ENCODE assay signal across 9 cellular contexts in the genomic region with DNA sequence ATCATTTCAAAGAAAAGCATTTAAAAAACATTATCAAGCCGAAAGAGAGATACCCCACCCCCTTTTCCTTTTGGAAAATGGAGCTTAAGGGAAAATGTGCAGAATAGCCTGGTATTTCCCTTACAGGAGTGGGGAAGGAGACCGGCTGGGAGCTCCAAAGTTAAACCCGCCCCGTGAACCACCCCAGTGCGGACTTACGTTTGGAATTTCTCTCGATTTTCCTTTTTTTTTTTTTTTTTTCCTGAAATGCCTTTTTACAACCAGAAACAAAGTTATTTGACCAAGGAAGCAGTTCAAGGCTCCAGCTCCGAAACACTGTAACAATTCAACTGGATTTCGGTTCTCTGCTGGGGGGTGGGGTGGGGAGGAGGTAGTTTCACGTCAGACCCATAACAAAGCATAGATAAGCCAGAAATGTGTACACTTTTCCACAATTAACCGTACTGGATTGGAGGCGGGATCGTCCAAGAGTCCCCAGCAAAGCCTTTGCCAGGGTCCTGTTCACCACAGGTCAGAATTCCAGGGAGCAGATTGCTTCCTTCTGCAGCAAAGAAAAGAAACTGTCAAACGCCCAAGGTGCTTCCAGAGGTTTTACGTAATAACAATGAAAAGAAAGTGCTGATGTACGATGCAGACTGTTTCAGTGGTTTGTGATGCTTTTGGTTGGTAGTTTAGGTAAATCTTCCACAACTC. TPM values are rescaled to one million over a fixed set of nuclear protein-coding genes. Genes with fewer than 3 reads are reported as not detected.
DNase-seq lines count a peak whose midpoint lies in the region; ATAC-seq and TF ChIP-seq lines count a peak whose summit lies in the region.
"Had no signal": no experiment of that assay in that cellular context is flagged by ENCODE, and none has a peak within 500 bp of the region (broad histone marks: within the 10 kb centered on the region; RNA-seq: fewer than 3 reads in every experiment).

No MANE protein-coding gene starts in this region.

- no peak overlapping the region for H3K27ac Mint-ChIP-seq in CD8-positive, alpha-beta T cell

- intact Hi-C loops in CD8-positive, alpha-beta T cell (cut with DNase I, micrococcal nuclease), result loop anchor here (1.0 to 5.0 kb wide), 6 partner anchors 15 to 919 kb away; a partner anchor contains a TSS

- H3K27me3 Mint-ChIP-seq in CD8-positive, alpha-beta T cell (ENCODE audit: low read depth), result peaks cover 72% of the 10 kb centered on the region

- POLR2A ChIA-PET in CD8-positive, alpha-beta T cell (lab: Charles Lee), result interaction anchor here (0.6 to 1.4 kb wide), 3 partner anchors 8 to 1217 kb away, joined by 3 to 6 read pairs (median 4); no protein-coding TSS in a partner anchor

- no peak overlapping the region for H3K27ac ChIP-seq in CD8-positive, alpha-beta T cell (ENCODE audit: low read depth, low read length)
- H3K27ac ChIP-seq in mesodermal cell (ENCODE audit: low read depth, low read length, severe bottlenecking), result peak overlapping the region; percentile 92

- CTCF ChIA-PET in CD8-positive, alpha-beta T cell (lab: Charles Lee), result interaction anchor here (0.6 to 1.7 kb wide), 3 partner anchors 214 to 736 kb away, joined by 3 to 4 read pairs (median 3); no protein-coding TSS in a partner anchor

- peaks cover 67% of the 10 kb centered on the region for H3K27me3 ChIP-seq in CD8-positive, alpha-beta T cell (ENCODE audit: insufficient read depth, low read length)

- H3K4me3 Mint-ChIP-seq in CD8-positive, alpha-beta T cell, result peak overlapping the region; percentile 83

- no peaks in the 10 kb centered on the region for H3K36me3 Mint-ChIP-seq in CD8-positive, alpha-beta T cell

- TF ChIP-seq CTCF in CD8-positive, alpha-beta T cell (IDR thresholded peaks at IDR 0.05), result no peak

- ATAC-seq in CD8-positive, alpha-beta T cell, result no peak
- ATAC-seq in HG02571 (IDR thresholded peaks at IDR 0.05; ENCODE audit: unreplicated experiment) (no peak), HG03025 (IDR thresholded peaks at IDR 0.05; ENCODE audit: low FRiP score, unreplicated experiment) (no peak), GM18498 (IDR thresholded peaks at IDR 0.05; ENCODE audit: unreplicated experiment) (no peak)
- ATAC-seq: K562 had no signal

- H3K4me1 ChIP-seq in CD8-positive, alpha-beta T cell (ENCODE audit: insufficient read depth, low read length), result peaks cover 38% of the 10 kb centered on the region
- H3K4me1 ChIP-seq in mesodermal cell (ENCODE audit: control insufficient read depth, insufficient read depth, low read length, poor library complexity, severe bottlenecking), result peaks cover 38% of the 10 kb centered on the region

- peaks cover 36% of the 10 kb centered on the region for H3K4me1 Mint-ChIP-seq in CD8-positive, alpha-beta T cell (ENCODE audit: low read depth)

- no peaks in the 10 kb centered on the region for H3K9me3 Mint-ChIP-seq in CD8-positive, alpha-beta T cell

- no peaks in the 10 kb centered on the region for H3K36me3 ChIP-seq in CD8-positive, alpha-beta T cell (ENCODE audit: insufficient read depth, low read length)
- no peaks in the 10 kb centered on the region for H3K36me3 ChIP-seq in mesodermal cell (ENCODE audit: control insufficient read depth, insufficient read depth, low read length)

- DNase-seq in CD8-positive, alpha-beta T cell, result no peak
- peak; percentile 49 for DNase-seq in M059J (ENCODE audit: low read depth)
- peak; percentile 72 for DNase-seq in cerebellar cortex (ENCODE audit: low spot score)
- DNase-seq in AG20443 (ENCODE audit: low spot score), result no peak

- H3K4me3 ChIP-seq in CD8-positive, alpha-beta T cell (ENCODE audit: low read depth, low read length), result no peak overlapping the region
- peak overlapping the region; percentile 59 for H3K4me3 ChIP-seq in mesodermal cell (ENCODE audit: extremely low read depth, insufficient read depth, low read length, poor library complexity, severe bottlenecking)

- H3K9me3 ChIP-seq in CD8-positive, alpha-beta T cell (ENCODE audit: low read length), result no peaks in the 10 kb centered on the region
- no peaks in the 10 kb centered on the region for H3K9me3 ChIP-seq in mesodermal cell (ENCODE audit: control insufficient read depth, low read length)

- 0 to 1% methylated on average over 8 to 9 of the region's 16 CpGs for WGBS in mesodermal cell (ENCODE audit: insufficient coverage in 2 of 2), 2 experiments

RNA-seq across cellular contexts. Expression of a gene that starts 6.7 kb away (rescaled TPM):
- total RNA-seq in CD8-positive, alpha-beta T cell, result not detected
- 1.2 and 1.9 TPM in 2 replicates for total RNA-seq in M059J (2014; rRNA removed; shearing (Covaris generic))
- polyA plus RNA-seq in mesodermal cell (2013, experiment 1 of 2), result 11.4 TPM
- 10.3 TPM for polyA plus RNA-seq in mesodermal cell (2013, experiment 2 of 2)

RNA-seq across cellular contexts. Expression of a gene that starts 15.3 kb away (rescaled TPM):
- total RNA-seq in CD8-positive, alpha-beta T cell, result 10 to 100 TPM; 36.7 to 41.0 TPM
- total RNA-seq in M059J (2014; rRNA removed; shearing (Covaris generic)), result 9.1 and 9.3 TPM in 2 replicates
- polyA plus RNA-seq in mesodermal cell (2013, experiment 1 of 2), result 45.1 TPM
- 40.1 TPM for polyA plus RNA-seq in mesodermal cell (2013, experiment 2 of 2)

Comparison
In these comparisons a context has a peak if more than half of its experiments do, and no peak if none do; other contexts are left out.
1. DNase-seq: peak in M059J (single experiment) and cerebellar cortex (single experiment); none in CD8-positive, alpha-beta T cell (0 of 7) and AG20443 (single experiment).